ENCODE assay signal across 11 cellular contexts in the genomic region with DNA sequence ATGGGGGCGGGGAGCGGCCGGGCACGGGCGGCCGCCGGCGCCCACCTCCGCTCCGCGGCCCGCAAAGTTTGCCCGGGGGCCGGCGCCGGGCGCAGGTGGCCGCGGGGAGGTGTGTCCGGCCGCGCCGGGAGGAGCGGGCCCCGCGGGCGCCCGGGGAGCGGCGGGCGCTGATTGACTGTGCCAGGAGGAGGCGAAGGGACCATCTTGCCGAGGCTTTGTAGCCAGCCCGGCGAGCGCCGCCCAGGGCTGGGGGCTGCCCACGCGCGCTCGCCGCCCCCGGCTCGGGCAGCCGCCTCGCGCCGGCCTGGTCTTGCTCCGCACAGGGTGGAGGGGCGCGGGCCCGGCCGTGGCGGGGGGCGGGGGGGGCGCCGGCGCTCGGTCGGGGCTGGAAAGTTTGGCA. TPM values are rescaled to one million over a fixed set of nuclear protein-coding genes. Genes with fewer than 3 reads are reported as not detected.
DNase-seq lines count a peak whose midpoint lies in the region; ATAC-seq and TF ChIP-seq lines count a peak whose summit lies in the region.
"Had no signal": no experiment of that assay in that cellular context is flagged by ENCODE, and none has a peak within 500 bp of the region (broad histone marks: within the 10 kb centered on the region; RNA-seq: fewer than 3 reads in every experiment).

No MANE protein-coding gene starts in this region.

- H3K9me3 Mint-ChIP-seq in endodermal cell (no peaks in the 10 kb centered on the region), mesothelial cell of epicardium (no peaks in the 10 kb centered on the region)
- H3K9me3 Mint-ChIP-seq: type B pancreatic cell had no signal

- peak; percentile 31 for ATAC-seq in omental fat pad (ENCODE audit: low FRiP score)

- TF ChIP-seq CTCF in HEK293 (tag by site-specific recombination; IDR thresholded peaks at IDR 0.05), result no peak
- no peak for TF ChIP-seq CTCF in endodermal cell (conservative IDR thresholded peaks at IDR 0.05)
- TF ChIP-seq CTCF in omental fat pad (IDR thresholded peaks at IDR 0.05), result no peak
- TF ChIP-seq CTCF in mesothelial cell of epicardium (IDR thresholded peaks at IDR 0.05; ENCODE audit: unreplicated experiment), result no peak

- no peak overlapping the region for H3K9ac ChIP-seq in endodermal cell (ENCODE audit: extremely low read depth, low read length, poor library complexity, severe bottlenecking)

- H3K27me3 ChIP-seq in endodermal cell (ENCODE audit: control insufficient read depth, insufficient read depth, low read length, poor library complexity, severe bottlenecking), result peaks cover 20% of the 10 kb centered on the region

- H3K9me3 ChIP-seq in HEK293 (ENCODE audit: control insufficient read depth, insufficient read depth, low read depth, low read length) (no peaks in the 10 kb centered on the region), endodermal cell (ENCODE audit: control insufficient read depth, low read length) (no peaks in the 10 kb centered on the region)

- H3K4me1 Mint-ChIP-seq in endodermal cell, result peaks cover 32% of the 10 kb centered on the region
- H3K4me1 Mint-ChIP-seq in mesothelial cell of epicardium, result peaks cover 57% of the 10 kb centered on the region

- no peak overlapping the region; the same call in 1 of the 2 replicates for H3K27ac ChIP-seq in HEK293 (ENCODE audit: extremely low read depth, low read depth, low read length)
- H3K27ac ChIP-seq in endodermal cell (ENCODE audit: low read depth, low read length), result no peak overlapping the region

- H3K27me3 Mint-ChIP-seq in endodermal cell (ENCODE audit: insufficient read depth), result peaks cover 46% of the 10 kb centered on the region
- no peaks in the 10 kb centered on the region for H3K27me3 Mint-ChIP-seq in mesothelial cell of epicardium (ENCODE audit: low read depth)

- H3K4me3 ChIP-seq in HEK293 (ENCODE audit: low read depth, low read length) (peak overlapping the region; percentile 45), endodermal cell (ENCODE audit: low read length) (no peak overlapping the region)

- peaks cover 2% of the 10 kb centered on the region; the same call in 1 of the 2 replicates for H3K4me1 ChIP-seq in HEK293 (ENCODE audit: control insufficient read depth, insufficient read depth, low read length)
- H3K4me1 ChIP-seq in endodermal cell (ENCODE audit: control insufficient read depth, insufficient read depth, low read length), result peaks cover 8% of the 10 kb centered on the region

- H3K4me3 Mint-ChIP-seq in endodermal cell (no peak overlapping the region), mesothelial cell of epicardium (no peak overlapping the region)

- peak; percentile 38 for DNase-seq in AG20443 (ENCODE audit: low spot score)
- peak; percentile 62 for DNase-seq in endodermal cell
- no peak for DNase-seq in omental fat pad (ENCODE audit: low spot score)
- no peak for DNase-seq in mesothelial cell of epicardium (ENCODE audit: low spot score in 2 of 2, unreplicated experiment in 2 of 2)
- DNase-seq in kidney glomerular epithelial cell (lab: John Stamatoyannopoulos, UW), result no peak
- no peak for DNase-seq in activated naive CD4-positive, alpha-beta T cell treated with Interleukin-2 at 50 U/mL for 16 hours
- DNase-seq in stimulated activated CD4-positive, alpha-beta T cell treated with anti-CD3 and anti-CD28 coated beads, Interleukin-2, amount 100 ng/mL, for 48 hours, result no peak
- DNase-seq: activated CD4-positive, CD25-positive, alpha-beta regulatory T cell treated with anti-CD3 and anti-CD28 coated beads, Interleukin-2, amount 50 U/mL, for 72 hours had no signal

- POLR2A ChIA-PET in HEK293 (lab: Yijun Ruan, JAX), result no interaction called here

- H3K27ac Mint-ChIP-seq in endodermal cell, result no peak overlapping the region
- no peak overlapping the region for H3K27ac Mint-ChIP-seq in mesothelial cell of epicardium

- H3K36me3 ChIP-seq in HEK293 (ENCODE audit: control insufficient read depth in 2 of 2, insufficient read depth in 1 of 2, low read length in 2 of 2) (peaks cover 0 to 3% of the 10 kb centered on the region in 2 experiments; a peak in 1 of 3 replicates), endodermal cell (ENCODE audit: control insufficient read depth, insufficient read depth, low read length) (peaks cover 5% of the 10 kb centered on the region)

- WGBS in endodermal cell (ENCODE audit: insufficient coverage in 1 of 2, insufficient read length in 1 of 2), 2 experiments, result 0 to 2% methylated on average over 14 to 60 of the region's 60 CpGs

- CTCF ChIA-PET in HEK293 (lab: Yijun Ruan, JAX), result interaction anchor here (1.5 kb wide), 1 partner anchor 151 kb away, joined by 3 read pairs; no protein-coding TSS in a partner anchor

- H3K36me3 Mint-ChIP-seq in endodermal cell (ENCODE audit: low read depth) (no peaks in the 10 kb centered on the region), mesothelial cell of epicardium (no peaks in the 10 kb centered on the region)

TF ChIP-seq in HEK293, 187 proteins besides CTCF, POLR2A, EP300 and RAD21:
- TF ChIP-seq ZNF426 (tag by site-specific recombination; IDR thresholded peaks at IDR 0.05), result no peak
- TF ChIP-seq HOXA7 (CRISPR knock-in tag; IDR thresholded peaks at IDR 0.05; ENCODE audit: borderline replicate concordance), result no peak
- TF ChIP-seq ZXDB (tag by site-specific recombination; IDR thresholded peaks at IDR 0.05), result no peak
- no peak for TF ChIP-seq ZSCAN30 (tag by site-specific recombination; IDR thresholded peaks at IDR 0.05)
- TF ChIP-seq ZNF398 (tag by site-specific recombination; IDR thresholded peaks at IDR 0.05), result no peak

RNA-seq across cellular contexts. Expression of gene EPHB2, which starts 0.4 kb away (rescaled TPM):
- total RNA-seq in endodermal cell, result 10 to 100 TPM; 34.0 to 50.7 TPM
- 49.8 TPM for polyA plus RNA-seq in endodermal cell (2013, experiment 1 of 2)
- 46.5 TPM for polyA plus RNA-seq in endodermal cell (2013, experiment 2 of 2)
- total RNA-seq in omental fat pad, result 1 to 10 TPM; 3.5 to 5.5 (median 4.7) TPM
- total RNA-seq in mesothelial cell of epicardium, result 125 to 133 TPM (median 130 TPM) in 3 replicates

RNA-seq across cellular contexts. Expression of gene C1QB, which starts 58.0 kb away (rescaled TPM):
- total RNA-seq in endodermal cell (not detected), omental fat pad (1,000 to 10,000 TPM in 1 of 4 donors, 100 to 1,000 TPM in 3; 692 to 1,052 (median 953) TPM), mesothelial cell of epicardium (not detected in 3 replicates)
- not detected for polyA plus RNA-seq in endodermal cell (2013, experiment 1 of 2)
- polyA plus RNA-seq in endodermal cell (2013, experiment 2 of 2), result not detected
- total RNA-seq: pulmonary artery endothelial cell had no signal

Comparison
In these comparisons a context has a peak if more than half of its experiments do, and no peak if none do; other contexts are left out.
1. DNase-seq: peak in AG20443 (single experiment) and endodermal cell (single experiment); none in omental fat pad (single experiment), mesothelial cell of epicardium (0 of 2), kidney glomerular epithelial cell (single experiment), activated naive CD4-positive, alpha-beta T cell treated with Interleukin-2 at 50 U/mL for 16 hours (single experiment) and stimulated activated CD4-positive, alpha-beta T cell treated with anti-CD3 and anti-CD28 coated beads, Interleukin-2, amount 100 ng/mL, for 48 hours (0 of 2).
2. RNA of gene EPHB2, which starts 0.4 kb away (total RNA-seq): 125 to 133 TPM in mesothelial cell of epicardium and 34.0 to 50.7 TPM in endodermal cell; 3.5 to 5.5 TPM in omental fat pad; every median in the first group is over 4 times any median in the second.
3. RNA of gene C1QB, which starts 58.0 kb away (total RNA-seq): 692 to 1,052 TPM in omental fat pad; not detected in endodermal cell and not detected in mesothelial cell of epicardium; every median in the first group is over 100 times any median in the second.